Comparison of ENCODE assay signal across 7 cellular contexts in the genomic region with DNA sequence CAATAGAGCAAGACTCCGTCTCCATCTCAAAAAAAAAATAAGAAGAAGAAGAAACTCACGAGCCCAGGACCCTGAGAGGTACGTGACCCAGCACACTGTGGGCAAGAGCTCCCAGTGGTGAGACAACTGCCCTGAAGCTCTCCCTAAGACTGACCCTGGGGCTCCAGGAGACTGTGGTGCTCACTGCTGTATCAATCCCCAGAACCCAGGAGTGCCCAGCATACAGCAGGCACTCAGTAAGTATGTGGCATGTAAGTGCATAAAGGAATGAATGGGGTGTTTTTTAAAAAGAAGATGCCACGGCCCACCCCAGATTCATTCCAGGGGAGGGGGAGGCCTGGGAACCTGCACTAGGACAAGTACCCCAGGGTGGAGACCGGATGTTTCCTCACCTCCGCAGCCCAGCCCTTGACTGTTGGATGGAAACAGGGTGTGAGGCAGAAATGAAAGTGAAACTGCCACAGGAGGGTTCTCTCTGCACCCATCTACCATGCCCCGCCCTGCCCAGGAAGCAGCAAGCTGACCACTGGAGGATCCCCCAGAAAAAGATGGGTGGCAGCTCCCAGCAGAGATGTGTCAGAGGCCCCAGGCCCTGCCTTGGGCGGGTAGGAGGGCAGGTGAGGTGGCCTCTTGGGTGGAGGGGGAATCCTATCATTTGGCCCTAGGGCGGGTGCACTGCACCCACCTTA. TPM values are rescaled to one million over a fixed set of nuclear protein-coding genes. Genes with fewer than 3 reads are reported as not detected.
DNase-seq lines count a peak whose midpoint lies in the region; ATAC-seq and TF ChIP-seq lines count a peak whose summit lies in the region.

No MANE protein-coding gene starts in this region.

- H3K4me3 ChIP-seq in OCI-LY3 (ENCODE audit: low read length), result peak overlapping the region; percentile 68

- H4K20me1 ChIP-seq in OCI-LY3 (ENCODE audit: insufficient read depth, low read length), result peaks cover 10% of the 10 kb centered on the region; the same call in 1 of the 2 replicates

- DNase-seq in activated effector memory CD4-positive, alpha-beta T cell treated with anti-CD3 and anti-CD28 coated beads, Interleukin-2, amount 50 U/mL, for 16 hours, result peak; percentile 85
- DNase-seq in natural killer cell treated with Interleukin-12 subunit alpha and Interleukin-12 subunit beta and Interleukin-15 and Interleukin-18, amount 100 ng/mL, for 72 hours (ENCODE audit: low spot score), result peak; percentile 88
- DNase-seq in NCI-H2171 (lab: John Stamatoyannopoulos, UW), result no peak
- no peak for DNase-seq in glutamatergic neuron

- no peaks in the 10 kb centered on the region for H3K9me3 ChIP-seq in OCI-LY3 (ENCODE audit: insufficient read depth, low read length)

- peak overlapping the region; percentile 31 for H3K9ac ChIP-seq in OCI-LY3 (ENCODE audit: low read length)

- no peak for TF ChIP-seq CTCF in OCI-LY3 (IDR thresholded peaks at IDR 0.05; ENCODE audit: low read depth, low read length)
- no peak for TF ChIP-seq CTCF in glutamatergic neuron (IDR thresholded peaks at IDR 0.05; ENCODE audit: partially characterized antibody, unreplicated experiment)

- H3K4me3 Mint-ChIP-seq in natural killer cell treated with Interleukin-12 subunit alpha and Interleukin-12 subunit beta and Interleukin-15 and Interleukin-18, amount 100 ng/mL, for 72 hours, result peak overlapping the region; percentile 76
- H3K4me3 Mint-ChIP-seq in glutamatergic neuron (ENCODE audit: unreplicated experiment), result no peak overlapping the region

- H3K27ac ChIP-seq in OCI-LY3 (ENCODE audit: low read length), result no peak overlapping the region

- no peaks in the 10 kb centered on the region for H3K27me3 ChIP-seq in OCI-LY3 (ENCODE audit: low read depth, low read length)

- H3K27me3 Mint-ChIP-seq in natural killer cell treated with Interleukin-12 subunit alpha and Interleukin-12 subunit beta and Interleukin-15 and Interleukin-18, amount 100 ng/mL, for 72 hours, result no peaks in the 10 kb centered on the region
- peaks cover 5% of the 10 kb centered on the region for H3K27me3 Mint-ChIP-seq in glutamatergic neuron (ENCODE audit: unreplicated experiment)

- H3K36me3 Mint-ChIP-seq in natural killer cell treated with Interleukin-12 subunit alpha and Interleukin-12 subunit beta and Interleukin-15 and Interleukin-18, amount 100 ng/mL, for 72 hours, result no peaks in the 10 kb centered on the region
- H3K36me3 Mint-ChIP-seq in glutamatergic neuron (ENCODE audit: unreplicated experiment), result no peaks in the 10 kb centered on the region

- H3K36me3 ChIP-seq in OCI-LY3 (replicated peaks; ENCODE audit: low read depth, low read length), result no peaks in the 10 kb centered on the region

- peak overlapping the region; percentile 84 to 94 for H3K27ac Mint-ChIP-seq in natural killer cell treated with Interleukin-12 subunit alpha and Interleukin-12 subunit beta and Interleukin-15 and Interleukin-18, amount 100 ng/mL, for 72 hours
- no peak overlapping the region for H3K27ac Mint-ChIP-seq in glutamatergic neuron (ENCODE audit: unreplicated experiment)

- no peaks in the 10 kb centered on the region for H3K9me3 Mint-ChIP-seq in natural killer cell treated with Interleukin-12 subunit alpha and Interleukin-12 subunit beta and Interleukin-15 and Interleukin-18, amount 100 ng/mL, for 72 hours
- peaks cover 10% of the 10 kb centered on the region for H3K9me3 Mint-ChIP-seq in glutamatergic neuron (ENCODE audit: unreplicated experiment)

- ATAC-seq in GM18909 (IDR thresholded peaks at IDR 0.05; ENCODE audit: poor library complexity, unreplicated experiment), result peak; percentile 93
- ATAC-seq in HG02884 (IDR thresholded peaks at IDR 0.05; ENCODE audit: unreplicated experiment), result peak; percentile 88
- peak; percentile 97 to 98 for ATAC-seq in natural killer cell treated with Interleukin-12 subunit alpha and Interleukin-12 subunit beta and Interleukin-15 and Interleukin-18, amount 100 ng/mL, for 72 hours

- H3K4me1 ChIP-seq in OCI-LY3 (ENCODE audit: low read length), result peaks cover 32% of the 10 kb centered on the region

- H2AFZ ChIP-seq in OCI-LY3 (ENCODE audit: low read depth, low read length), result peak overlapping the region; percentile 84

- peaks cover 17 to 38% of the 10 kb centered on the region in 2 donors for H3K4me1 Mint-ChIP-seq in natural killer cell treated with Interleukin-12 subunit alpha and Interleukin-12 subunit beta and Interleukin-15 and Interleukin-18, amount 100 ng/mL, for 72 hours (ENCODE audit: low read depth in 2 of 2)
- H3K4me1 Mint-ChIP-seq in glutamatergic neuron (ENCODE audit: low read depth, unreplicated experiment), result peaks cover 33% of the 10 kb centered on the region

- peaks cover 20% of the 10 kb centered on the region for H3K79me2 ChIP-seq in OCI-LY3 (ENCODE audit: low read length)

- H3K4me2 ChIP-seq in OCI-LY3 (ENCODE audit: low read length), result peak overlapping the region; percentile 85

RNA-seq across cellular contexts. Expression of a gene that starts 12.2 kb away (rescaled TPM):
- 10 to 100 TPM; 57.9 to 92.1 TPM for total RNA-seq in natural killer cell treated with Interleukin-12 subunit alpha and Interleukin-12 subunit beta and Interleukin-15 and Interleukin-18, amount 100 ng/mL, for 72 hours
- 132 TPM for total RNA-seq in glutamatergic neuron (ENCODE audit: unreplicated experiment)

Comparison
In these comparisons a context has a peak if more than half of its experiments do, and no peak if none do; other contexts are left out.
1. DNase-seq: peak in activated effector memory CD4-positive, alpha-beta T cell treated with anti-CD3 and anti-CD28 coated beads, Interleukin-2, amount 50 U/mL, for 16 hours (single experiment) and natural killer cell treated with Interleukin-12 subunit alpha and Interleukin-12 subunit beta and Interleukin-15 and Interleukin-18, amount 100 ng/mL, for 72 hours (single experiment); none in NCI-H2171 (single experiment) and glutamatergic neuron (single experiment).
2. Peak in every context shown above with its lines, with median percentiles within 50 percentile points of each other: ATAC-seq.